1 cellular context compared by ENCODE assay signal in genomic region chr4:82694892-82695291, GRCh38.
TF ChIP-seq lines count a peak whose summit lies in the region.

No MANE protein-coding gene starts in this region.

TF ChIP-seq in HepG2, 621 proteins besides CTCF, POLR2A, EP300 and RAD21 (continued from another document):
- TF ChIP-seq PREB (CRISPR knock-in tag; IDR thresholded peaks at IDR 0.05) (no peak), ZFP37 (CRISPR knock-in tag; IDR thresholded peaks at IDR 0.05; ENCODE audit: borderline replicate concordance) (no peak), SMARCC2 (IDR thresholded peaks at IDR 0.05) (no peak), ZNF761 (CRISPR knock-in tag; conservative IDR thresholded peaks at IDR 0.05) (no peak), ZMAT5 (CRISPR knock-in tag; IDR thresholded peaks at IDR 0.05; ENCODE audit: borderline replicate concordance, low read depth) (no peak), NCOA2 (CRISPR knock-in tag; IDR thresholded peaks at IDR 0.05) (no peak), ZNF781 (CRISPR knock-in tag; IDR thresholded peaks at IDR 0.05; ENCODE audit: borderline replicate concordance, not compliant biosample characterization) (no peak), BRCA1 (CRISPR knock-in tag; IDR thresholded peaks at IDR 0.05) (no peak), SMC3 (IDR thresholded peaks at IDR 0.05; ENCODE audit: low read length) (no peak), CENPBD1 (CRISPR knock-in tag; IDR thresholded peaks at IDR 0.05; ENCODE audit: borderline replicate concordance, low read depth) (no peak), ELK4 (CRISPR knock-in tag; IDR thresholded peaks at IDR 0.05; ENCODE audit: borderline replicate concordance) (no peak)
